In the genomic region with DNA sequence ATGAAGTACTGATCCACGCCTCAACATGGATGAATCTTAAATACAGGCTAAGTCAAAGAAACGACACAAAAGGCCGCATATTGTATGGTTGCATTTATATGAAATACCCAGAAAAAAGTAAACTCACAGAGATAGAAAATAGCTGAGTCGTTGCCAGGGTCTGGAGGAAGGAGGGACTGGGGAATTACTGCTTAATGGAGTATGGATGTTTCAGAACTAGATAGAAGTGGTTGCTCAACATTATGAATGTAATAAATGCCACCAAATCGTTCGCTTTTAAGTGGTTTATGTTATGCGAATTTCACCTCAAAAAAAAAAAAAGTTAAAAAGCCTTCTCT, we compare ENCODE assay signal across 8 cellular contexts. TPM values are rescaled to one million over a fixed set of nuclear protein-coding genes. Genes with fewer than 3 reads are reported as not detected.
DNase-seq lines count a peak whose midpoint lies in the region; ATAC-seq, FAIRE-seq and TF ChIP-seq lines count a peak whose summit lies in the region.

No MANE protein-coding gene starts in this region.

- peak in 3 of 4 donors; percentile 1 to 3 (median 1) for ATAC-seq in pancreas

- H3K27me3 ChIP-seq in Caco-2 (replicated peaks; ENCODE audit: control insufficient read depth, insufficient read depth, low read length) (no peaks in the 10 kb centered on the region), OCI-LY1 (ENCODE audit: insufficient read depth, low read length) (no peaks in the 10 kb centered on the region), endodermal cell (ENCODE audit: control insufficient read depth, insufficient read depth, low read length, poor library complexity, severe bottlenecking) (no peaks in the 10 kb centered on the region), pancreas (no peaks in the 10 kb centered on the region)

- POLR2A ChIA-PET in Caco-2 (lab: Charles Lee), result interaction anchor here (0.7 to 1.5 kb wide), 2 partner anchors 15 to 363 kb away, joined by 3 to 12 read pairs; no protein-coding TSS in a partner anchor

- H3K4me1 Mint-ChIP-seq in Caco-2 (ENCODE audit: low read depth, unreplicated experiment) (peaks cover 37% of the 10 kb centered on the region), endodermal cell (peaks cover 16% of the 10 kb centered on the region)

- CTCF ChIA-PET in Caco-2 (lab: Charles Lee), result interaction anchor here (0.6 to 1.4 kb wide), 4 partner anchors 12 to 1445 kb away, joined by 3 to 9 read pairs (median 4); a partner anchor contains a TSS

- no peaks in the 10 kb centered on the region for H3K36me3 ChIP-seq in Caco-2 (ENCODE audit: control insufficient read depth, insufficient read depth, low read length)
- no peaks in the 10 kb centered on the region for H3K36me3 ChIP-seq in OCI-LY1 (ENCODE audit: insufficient read depth, low read length)
- no peaks in the 10 kb centered on the region for H3K36me3 ChIP-seq in endodermal cell (ENCODE audit: control insufficient read depth, insufficient read depth, low read length)
- no peaks in the 10 kb centered on the region for H3K36me3 ChIP-seq in pancreas

- H3K9me3 Mint-ChIP-seq in Caco-2 (ENCODE audit: unreplicated experiment) (no peaks in the 10 kb centered on the region), endodermal cell (no peaks in the 10 kb centered on the region)

- WGBS in endodermal cell (ENCODE audit: insufficient coverage in 1 of 2, insufficient read length in 1 of 2), 2 experiments, result 64 to 90% methylated on average over 4 to 7 of the region's 7 CpGs
- 21 to 27% methylated on average over 7 of the region's 7 CpGs for WGBS in pancreas, 2 donors

- DNase-seq in Caco-2 (no peak), endodermal cell (no peak), pancreas (no peak), DMS53 treated with DMSO at 0.1 percent for 48 hours (lab: John Stamatoyannopoulos, UW; ENCODE audit: unreplicated experiment) (no peak), COR-L47 (lab: John Stamatoyannopoulos, UW) (no peak), NCI-H1417 (lab: John Stamatoyannopoulos, UW) (no peak)
- no peak for DNase-seq in effector CD4-positive, alpha-beta T cell

- H3K9me2 ChIP-seq in OCI-LY1 (ENCODE audit: low read depth, low read length), result no peaks in the 10 kb centered on the region

- peak overlapping the region; percentile 47 for H3K27ac ChIP-seq in OCI-LY1 (ENCODE audit: low read depth, low read length, poor library complexity, severe bottlenecking)
- peak overlapping the region; percentile 98 for H3K27ac ChIP-seq in endodermal cell (ENCODE audit: low read depth, low read length)
- H3K27ac ChIP-seq in pancreas, result peak overlapping the region; percentile 48 to 94 (median 89)

- peak overlapping the region; percentile 92 for H2AFZ ChIP-seq in OCI-LY1 (ENCODE audit: low read length)

- BruUV-seq in Caco-2 (replicated peaks; lab: Mats Ljungman, UMichigan), result no TSS peak

- H3K27me3 Mint-ChIP-seq in Caco-2 (ENCODE audit: insufficient read depth, unreplicated experiment) (no peaks in the 10 kb centered on the region), endodermal cell (ENCODE audit: insufficient read depth) (peaks cover 2% of the 10 kb centered on the region)

- H3K4me3 Mint-ChIP-seq in Caco-2 (ENCODE audit: unreplicated experiment) (peak overlapping the region; percentile 99), endodermal cell (peak overlapping the region; percentile 81)

- peak overlapping the region; percentile 86 for H3K4me2 ChIP-seq in OCI-LY1 (ENCODE audit: low read length)

- H3K27ac Mint-ChIP-seq in Caco-2 (ENCODE audit: unreplicated experiment), result peak overlapping the region; percentile 99
- peak overlapping the region; percentile 99 for H3K27ac Mint-ChIP-seq in endodermal cell

- H4K20me1 ChIP-seq in OCI-LY1 (ENCODE audit: insufficient read depth, low read length), result no peaks in the 10 kb centered on the region

- no peaks in the 10 kb centered on the region for H3K79me2 ChIP-seq in OCI-LY1 (ENCODE audit: insufficient read depth, low read length)

- intact Hi-C loops in Caco-2 (cut with micrococcal nuclease; ENCODE audit: unreplicated experiment), result loop anchor here (1.0 to 5.0 kb wide), 4 partner anchors 15 to 169 kb away; a partner anchor contains a TSS
- intact Hi-C loops in pancreas (cut with DNase I), result no loop called here

- H3K9ac ChIP-seq in OCI-LY1 (ENCODE audit: low read length) (peak overlapping the region; percentile 80), endodermal cell (ENCODE audit: extremely low read depth, low read length, poor library complexity, severe bottlenecking) (peak overlapping the region; percentile 52)

- peak overlapping the region; percentile 63 for H3K4me3 ChIP-seq in Caco-2 (ENCODE audit: low read depth, low read length)
- H3K4me3 ChIP-seq in OCI-LY1 (ENCODE audit: low read depth, low read length, poor library complexity, severe bottlenecking), result peak overlapping the region; percentile 64
- peak overlapping the region; percentile 88 for H3K4me3 ChIP-seq in endodermal cell (ENCODE audit: low read length)
- H3K4me3 ChIP-seq in pancreas, result peak overlapping the region; percentile 35 to 82 (median 52)

- H3K36me3 Mint-ChIP-seq in Caco-2 (ENCODE audit: insufficient read depth, unreplicated experiment) (peaks cover 19% of the 10 kb centered on the region), endodermal cell (ENCODE audit: low read depth) (peaks cover 9% of the 10 kb centered on the region)

- H3K4me1 ChIP-seq in Caco-2, result peaks cover 20% of the 10 kb centered on the region
- H3K4me1 ChIP-seq in OCI-LY1 (ENCODE audit: insufficient read depth, low read length, severe bottlenecking), result peaks cover 22% of the 10 kb centered on the region
- no peaks in the 10 kb centered on the region for H3K4me1 ChIP-seq in endodermal cell (ENCODE audit: control insufficient read depth, insufficient read depth, low read length)
- H3K4me1 ChIP-seq in pancreas, result peaks cover 0 to 17% (median 5%) of the 10 kb centered on the region in 3 donors

- no peaks in the 10 kb centered on the region for H3K9me3 ChIP-seq in Caco-2
- H3K9me3 ChIP-seq in OCI-LY1 (ENCODE audit: low read length), result no peaks in the 10 kb centered on the region
- H3K9me3 ChIP-seq in endodermal cell (ENCODE audit: control insufficient read depth, low read length), result no peaks in the 10 kb centered on the region
- no peaks in the 10 kb centered on the region for H3K9me3 ChIP-seq in pancreas

- TF ChIP-seq CTCF in Caco-2 (IDR thresholded peaks at IDR 0.05; ENCODE audit: insufficient read depth in 1 of 2, low read depth in 1 of 2, low read length in 1 of 2, severe bottlenecking in 1 of 2, unreplicated experiment in 1 of 2) (no peak), OCI-LY1 (IDR thresholded peaks at IDR 0.05; ENCODE audit: low read length) (no peak), endodermal cell (conservative IDR thresholded peaks at IDR 0.05) (no peak), pancreas (IDR thresholded peaks at IDR 0.05) (no peak)

- no peaks in the 10 kb centered on the region for H3F3A ChIP-seq in OCI-LY1 (ENCODE audit: insufficient read depth, low read length)

- FAIRE-seq in pancreas (lab: Jason Lieb, UNC), result no peak

RNA-seq across cellular contexts. Expression of a gene that starts 0.8 kb away (rescaled TPM):
- total RNA-seq in Caco-2 (2022) (25.9 and 27.7 TPM in 2 replicates), endodermal cell (10 to 100 TPM; 29.8 to 32.2 TPM), pancreas (10 to 100 TPM in 2 of 6 donors, 1 to 10 TPM in 4; 6.0 to 15.0 (median 8.0) TPM)
- 41.1 TPM for polyA plus RNA-seq in endodermal cell (2013, experiment 1 of 2)
- polyA plus RNA-seq in endodermal cell (2013, experiment 2 of 2), result 43.3 TPM
- polyA plus RNA-seq in pancreas, result 1 to 10 TPM; 7.5 to 8.9 TPM

RNA-seq across cellular contexts. Expression of a gene that starts 46.8 kb away (rescaled TPM):
- total RNA-seq in Caco-2 (2022) (2.7 and 4.2 TPM in 2 replicates), endodermal cell (100 to 1,000 TPM in 1 of 2 donors, 10 to 100 TPM in 1; 67.5 to 111 TPM), pancreas (under 1 TPM in 4 of 6 donors, not detected in 2; 0.09 to 0.32 (median 0.22) TPM)
- 72.7 TPM for polyA plus RNA-seq in endodermal cell (2013, experiment 1 of 2)
- 62.6 TPM for polyA plus RNA-seq in endodermal cell (2013, experiment 2 of 2)
- not detected for polyA plus RNA-seq in pancreas

Comparison
In these comparisons a context has a peak if more than half of its experiments do, and no peak if none do; other contexts are left out.
1. H3K27ac ChIP-seq: peak in every context shown above with its lines; median percentile 98 in endodermal cell; 89 in pancreas; 47 in OCI-LY1.
2. RNA of a gene that starts 46.8 kb away (total RNA-seq): 67.5 to 111 TPM in endodermal cell; 2.7 to 4.2 TPM in Caco-2 and 0.09 to 0.32 TPM in pancreas; every median in the first group is over 10 times any median in the second.
3. Peak in every context shown above with its lines, with median percentiles within 50 percentile points of each other: H3K4me3 ChIP-seq.